27 cellular contexts compared by ENCODE assay signal in genomic region chr18:24586662-24587360, GRCh38.
"Had no signal": no experiment of that assay in that cellular context is flagged by ENCODE, and none has a peak within 500 bp of the region (broad histone marks: within the 10 kb centered on the region; RNA-seq: fewer than 3 reads in every experiment).

No MANE protein-coding gene starts in this region.

- H3K27me3 ChIP-seq: ascending aorta, foreskin keratinocyte, suprapubic skin, tibial artery had no signal

- H3K4me3 ChIP-seq: ascending aorta, heart right ventricle, left ventricle myocardium inferior, psoas muscle, spleen, suprapubic skin, tibial artery had no signal

- H3K36me3 ChIP-seq: ascending aorta, heart right ventricle, left ventricle myocardium inferior, spleen, suprapubic skin, tibial artery had no signal

- H2AFZ ChIP-seq: parathyroid adenoma had no signal

- H3K36me3 Mint-ChIP-seq: activated CD4-positive, alpha-beta memory T cell treated with anti-CD3 and anti-CD28 coated beads for 36 hours; activated naive CD4-positive, alpha-beta T cell treated with anti-CD3 and anti-CD28 coated beads, Interleukin-2, amount 10 ng/mL, durations not matched to agents 7 days and 5 days; activated naive CD8-positive, alpha-beta T cell treated with anti-CD3 and anti-CD28 coated beads, Interleukin-2, amount 10 ng/mL, durations not matched to agents 7 days and 5 days; brain; naive B cell had no signal

- H3K9me3 Mint-ChIP-seq: activated CD4-positive, alpha-beta memory T cell treated with anti-CD3 and anti-CD28 coated beads for 36 hours; activated CD4-positive, alpha-beta T cell treated with anti-CD3 and anti-CD28 coated beads, Interleukin-2, amount 10 ng/mL, durations not matched to agents 24 days and 14 days; activated naive CD4-positive, alpha-beta T cell treated with anti-CD3 and anti-CD28 coated beads, Interleukin-2, amount 10 ng/mL, durations not matched to agents 7 days and 5 days; activated naive CD8-positive, alpha-beta T cell treated with anti-CD3 and anti-CD28 coated beads, Interleukin-2, amount 10 ng/mL, durations not matched to agents 7 days and 5 days; activated T-helper 1 cell treated with anti-CD3 and anti-CD28 coated beads, Interleukin-12 subunit alpha, Interleukin-12 subunit beta, Interleukin-2, Interleukin-4 antibody, amounts not matched to agents 30 ng/mL and 10 ng/mL and 1 ng/mL, durations not matched to agents 14 hours and 24 hours and 36 hours; endodermal cell had no signal

- H3K27ac Mint-ChIP-seq: activated CD4-positive, alpha-beta memory T cell treated with anti-CD3 and anti-CD28 coated beads for 36 hours; activated CD4-positive, alpha-beta T cell treated with anti-CD3 and anti-CD28 coated beads, Interleukin-2, amount 10 ng/mL, durations not matched to agents 24 days and 14 days; activated naive CD4-positive, alpha-beta T cell treated with anti-CD3 and anti-CD28 coated beads, Interleukin-2, amount 10 ng/mL, durations not matched to agents 7 days and 5 days; activated naive CD8-positive, alpha-beta T cell treated with anti-CD3 and anti-CD28 coated beads, Interleukin-2, amount 10 ng/mL, durations not matched to agents 7 days and 5 days; activated T-helper 1 cell treated with anti-CD3 and anti-CD28 coated beads, Interleukin-12 subunit alpha, Interleukin-12 subunit beta, Interleukin-2, Interleukin-4 antibody, amounts not matched to agents 30 ng/mL and 10 ng/mL and 1 ng/mL, durations not matched to agents 14 hours and 24 hours and 36 hours; brain; endodermal cell; nephron progenitor cell had no signal

- H3K4me1 Mint-ChIP-seq: activated CD4-positive, alpha-beta T cell treated with anti-CD3 and anti-CD28 coated beads, Interleukin-2, amount 10 ng/mL, durations not matched to agents 24 days and 14 days; activated naive CD4-positive, alpha-beta T cell treated with anti-CD3 and anti-CD28 coated beads, Interleukin-2, amount 10 ng/mL, durations not matched to agents 7 days and 5 days; activated naive CD8-positive, alpha-beta T cell treated with anti-CD3 and anti-CD28 coated beads, Interleukin-2, amount 10 ng/mL, durations not matched to agents 7 days and 5 days; naive B cell had no signal

- H3K79me2 ChIP-seq: parathyroid adenoma had no signal

- DNase-seq: activated CD4-positive, alpha-beta memory T cell treated with anti-CD3 and anti-CD28 coated beads for 36 hours; activated CD4-positive, alpha-beta T cell treated with anti-CD3 and anti-CD28 coated beads, Interleukin-2, amount 10 ng/mL, durations not matched to agents 24 days and 14 days; activated CD8-positive, alpha-beta memory T cell treated with anti-CD3 and anti-CD28 coated beads, Interleukin-2, amount 50 U/mL, for 4 hours; activated effector memory CD4-positive, alpha-beta T cell treated with anti-CD3 and anti-CD28 coated beads, Interleukin-2, amount 50 U/mL, for 16 hours; activated naive CD4-positive, alpha-beta T cell treated with anti-CD3 and anti-CD28 coated beads, Interleukin-2, amount 10 ng/mL, durations not matched to agents 7 days and 5 days; activated naive CD8-positive, alpha-beta T cell treated with anti-CD3 and anti-CD28 coated beads, Interleukin-2, amount 10 ng/mL, durations not matched to agents 7 days and 5 days; activated T-cell treated with anti-CD3 and anti-CD28 coated beads, Interleukin-2, amount 50 U/mL, for 1 hour; central memory CD4-positive, alpha-beta T cell; endodermal cell; foreskin keratinocyte; heart right ventricle; left ventricle myocardium inferior; naive B cell; nephron progenitor cell; nucleus accumbens; psoas muscle; spleen; stimulated activated naive CD4-positive, alpha-beta T cell; tibial artery had no signal

- ATAC-seq: activated CD4-positive, CD25-positive, alpha-beta regulatory T cell treated with anti-CD3 and anti-CD28 coated beads, Interleukin-2, amount 50 U/mL, for 24 hours; esophagus mucosa; foreskin keratinocyte; heart right ventricle; psoas muscle had no signal

- H3K9ac ChIP-seq: parathyroid adenoma had no signal

- H3K9me3 ChIP-seq: ascending aorta, heart right ventricle, psoas muscle, spleen, suprapubic skin, tibial artery had no signal

- H3K4me1 ChIP-seq: ascending aorta, foreskin keratinocyte, heart right ventricle, left ventricle myocardium inferior, parathyroid adenoma, psoas muscle, spleen, suprapubic skin, tibial artery had no signal

- H3K27ac ChIP-seq: ascending aorta, foreskin keratinocyte, heart right ventricle, left ventricle myocardium inferior, parathyroid adenoma, psoas muscle, spleen, suprapubic skin, tibial artery, VCaP had no signal

- H3K4me3 Mint-ChIP-seq: activated CD4-positive, alpha-beta memory T cell treated with anti-CD3 and anti-CD28 coated beads for 36 hours; activated CD4-positive, alpha-beta T cell treated with anti-CD3 and anti-CD28 coated beads, Interleukin-2, amount 10 ng/mL, durations not matched to agents 24 days and 14 days; activated naive CD4-positive, alpha-beta T cell treated with anti-CD3 and anti-CD28 coated beads, Interleukin-2, amount 10 ng/mL, durations not matched to agents 7 days and 5 days; activated naive CD8-positive, alpha-beta T cell treated with anti-CD3 and anti-CD28 coated beads, Interleukin-2, amount 10 ng/mL, durations not matched to agents 7 days and 5 days; activated T-helper 1 cell treated with anti-CD3 and anti-CD28 coated beads, Interleukin-12 subunit alpha, Interleukin-12 subunit beta, Interleukin-2, Interleukin-4 antibody, amounts not matched to agents 30 ng/mL and 10 ng/mL and 1 ng/mL, durations not matched to agents 14 hours and 24 hours and 36 hours; brain; endodermal cell; naive B cell; nephron progenitor cell had no signal
